In genomic region chr5:69485471-69485870, GRCh38 we compare ENCODE assay signal across 1 cellular context.
TF ChIP-seq lines count a peak whose summit lies in the region.

No MANE protein-coding gene starts in this region.

TF ChIP-seq in WTC11, 78 proteins besides CTCF, POLR2A, EP300 and RAD21 (continued from another document):
- TF ChIP-seq AR (CRISPR knock-in tag; IDR thresholded peaks at IDR 0.05) (no peak), PRDM15 (CRISPR knock-in tag; IDR thresholded peaks at IDR 0.05) (no peak), PRRX2 (CRISPR knock-in tag; IDR thresholded peaks at IDR 0.05) (no peak), ZNF512 (CRISPR knock-in tag; IDR thresholded peaks at IDR 0.05; ENCODE audit: borderline replicate concordance) (no peak), ZNF416 (CRISPR knock-in tag; IDR thresholded peaks at IDR 0.05) (no peak), KAT7 (CRISPR knock-in tag; IDR thresholded peaks at IDR 0.05; ENCODE audit: borderline replicate concordance) (no peak), MAX (CRISPR knock-in tag; IDR thresholded peaks at IDR 0.05) (no peak), ZNF317 (CRISPR knock-in tag; IDR thresholded peaks at IDR 0.05; ENCODE audit: borderline replicate concordance, low read depth) (no peak), CREM (CRISPR knock-in tag; IDR thresholded peaks at IDR 0.05) (no peak), ATF2 (CRISPR knock-in tag; IDR thresholded peaks at IDR 0.05; ENCODE audit: borderline replicate concordance, low read depth) (no peak), RORB (CRISPR knock-in tag; IDR thresholded peaks at IDR 0.05) (no peak), ZNF263 (CRISPR knock-in tag; IDR thresholded peaks at IDR 0.05; ENCODE audit: low read depth) (no peak), E2F5 (CRISPR knock-in tag; IDR thresholded peaks at IDR 0.05) (no peak)
